ENCODE assay signal across 9 cellular contexts in genomic region chr17:63675231-63675606, GRCh38. TPM values are rescaled to one million over a fixed set of nuclear protein-coding genes. Genes with fewer than 3 reads are reported as not detected.
DNase-seq lines count a peak whose midpoint lies in the region; ATAC-seq and TF ChIP-seq lines count a peak whose summit lies in the region.
"Had no signal": no experiment of that assay in that cellular context is flagged by ENCODE, and none has a peak within 500 bp of the region (broad histone marks: within the 10 kb centered on the region; RNA-seq: fewer than 3 reads in every experiment).

No MANE protein-coding gene starts in this region.

- POLR2A ChIA-PET in HEK293T (lab: Yijun Ruan, JAX), result interaction anchor here (0.6 to 2.6 kb wide), 5 partner anchors 9 to 99 kb away, joined by 3 to 9 read pairs (median 3); partner anchors contain the start of genes CCDC47 and DDX42

- no peaks in the 10 kb centered on the region for H4K20me1 ChIP-seq in H9 (ENCODE audit: control insufficient read depth, insufficient read depth, insufficient read length)

- peaks cover 16% of the 10 kb centered on the region for H3K4me1 ChIP-seq in H9 (ENCODE audit: insufficient read depth, low read length)
- H3K4me1 ChIP-seq in ascending aorta, result peaks cover 9 to 26% of the 10 kb centered on the region in 2 donors
- H3K4me1 ChIP-seq in right atrium auricular region, result peaks cover 0 to 49% of the 10 kb centered on the region in 2 donors
- H3K4me1 ChIP-seq in skeletal muscle tissue (ENCODE audit: control insufficient read depth in 3 of 3, insufficient read depth in 3 of 3, low read length in 3 of 3), result peaks cover 20 to 31% (median 25%) of the 10 kb centered on the region in 3 donors

- H3K18ac ChIP-seq in H9 (ENCODE audit: insufficient read length, low read depth, low read length), result no peak overlapping the region

- intact Hi-C loops in ascending aorta (cut with DNase I), result no loop called here

- no peaks in the 10 kb centered on the region for H3K79me2 ChIP-seq in H9 (ENCODE audit: insufficient read depth, low read length)

- H3K27me3 Mint-ChIP-seq in H9 (ENCODE audit: low read depth), result no peaks in the 10 kb centered on the region

- H3K9me3 ChIP-seq in H9 (ENCODE audit: control insufficient read depth, low read depth, low read length) (no peaks in the 10 kb centered on the region), ascending aorta (no peaks in the 10 kb centered on the region), right atrium auricular region (no peaks in the 10 kb centered on the region), skeletal muscle tissue (ENCODE audit: control insufficient read depth in 3 of 3, low read length in 3 of 3) (no peaks in the 10 kb centered on the region)

- no peak overlapping the region for H2AK5ac ChIP-seq in H9 (ENCODE audit: insufficient read length, low read length)

- CTCF ChIA-PET in HEK293T (lab: Yijun Ruan, JAX), result interaction anchor here (1.1 to 1.8 kb wide), 2 partner anchors 10 to 23 kb away, joined by 4 to 5 read pairs; no protein-coding TSS in a partner anchor

- no peak overlapping the region for H2BK20ac ChIP-seq in H9 (ENCODE audit: low read depth, low read length, poor library complexity, severe bottlenecking)

- no peaks in the 10 kb centered on the region for H3K9me3 Mint-ChIP-seq in H9

- no peak overlapping the region for H4K8ac ChIP-seq in H9 (replicated peaks; ENCODE audit: insufficient read length, low read depth, low read length)

- H3K79me1 ChIP-seq in H9 (ENCODE audit: insufficient read depth, low read depth, low read length, poor library complexity, severe bottlenecking), result no peaks in the 10 kb centered on the region

- H3K27me3 ChIP-seq in H9 (ENCODE audit: insufficient read depth, low read length), result no peaks in the 10 kb centered on the region
- H3K27me3 ChIP-seq in ascending aorta, result no peaks in the 10 kb centered on the region
- H3K27me3 ChIP-seq in right atrium auricular region, result no peaks in the 10 kb centered on the region
- no peaks in the 10 kb centered on the region for H3K27me3 ChIP-seq in skeletal muscle tissue (ENCODE audit: control insufficient read depth in 3 of 3, insufficient read depth in 3 of 3, low read length in 3 of 3)

- ATAC-seq in HG02973 (IDR thresholded peaks at IDR 0.05; ENCODE audit: unreplicated experiment), result no peak

- no peak overlapping the region for H2BK12ac ChIP-seq in H9 (ENCODE audit: insufficient read length, low read depth, low read length)

- H3K9ac ChIP-seq in H9 (ENCODE audit: extremely low read depth, insufficient read length, low read length), result no peak overlapping the region
- peak overlapping the region in 1 of 3 donors; percentile 23 for H3K9ac ChIP-seq in skeletal muscle tissue (ENCODE audit: low read depth in 1 of 3, low read length in 3 of 3)

- H3K4ac ChIP-seq in H9 (ENCODE audit: low read depth, low read length), result no peak overlapping the region

- H3K23ac ChIP-seq in H9 (ENCODE audit: insufficient read length, low read depth, low read length), result no peak overlapping the region

- H4K5ac ChIP-seq in H9 (ENCODE audit: insufficient read length, low read depth, low read length), result no peak overlapping the region

- H3K14ac ChIP-seq in H9 (ENCODE audit: insufficient read depth, low read length), result no peak overlapping the region

- peaks cover 35 to 39% of the 10 kb centered on the region in 2 experiments for H3K4me1 Mint-ChIP-seq in H9

- no CpG with 5 or more reads among the region's 4 CpGs for WGBS in H9 (ENCODE audit: extremely low coverage, insufficient read length, low lambda C conversion rate)

- H2BK120ac ChIP-seq in H9 (ENCODE audit: low read depth, low read length, poor library complexity, severe bottlenecking), result no peak overlapping the region

- TF ChIP-seq CTCF in H9 (conservative IDR thresholded peaks at IDR 0.05) (no peak), ascending aorta (IDR thresholded peaks at IDR 0.05) (no peak), right atrium auricular region (IDR thresholded peaks at IDR 0.05) (no peak)

- H3K27ac Mint-ChIP-seq in H9, result peak overlapping the region; percentile 58 to 88 (median 63); a peak in 5 of 7 replicates

- peak overlapping the region in 1 of 2 experiments; percentile 4; a peak in 1 of 5 replicates for H3K4me3 Mint-ChIP-seq in H9

- H3K23me2 ChIP-seq in H9 (ENCODE audit: insufficient read length, low read depth, low read length, poor library complexity, severe bottlenecking), result no peaks in the 10 kb centered on the region

- H4K91ac ChIP-seq in H9 (ENCODE audit: insufficient read length, low read depth, low read length), result no peak overlapping the region

- DNase-seq in H9 (peak; percentile 52), ascending aorta (ENCODE audit: low spot score in 2 of 2) (no peak), right atrium auricular region (ENCODE audit: low spot score) (no peak), HEK293T (ENCODE audit: extremely low spot score) (no peak), NCI-H2081 treated with DMSO at 0.1 percent for 48 hours (lab: John Stamatoyannopoulos, UW) (no peak)
- DNase-seq in activated CD8-positive, alpha-beta memory T cell treated with anti-CD3 and anti-CD28 coated beads for 24 hours, result no peak
- DNase-seq: DMS79 had no signal

- no peak overlapping the region for H3K56ac ChIP-seq in H9 (ENCODE audit: insufficient read length, low read depth, low read length)

- H3K36me3 Mint-ChIP-seq in H9 (ENCODE audit: insufficient read depth in 1 of 3, low read depth in 3 of 3), result peaks cover 5 to 7% (median 5%) of the 10 kb centered on the region in 3 experiments; a peak in 4 of 7 replicates

- no peak overlapping the region for H3T11ph ChIP-seq in H9 (ENCODE audit: low read length)

- H2BK15ac ChIP-seq in H9 (ENCODE audit: low read depth, low read length), result no peak overlapping the region

- no peak overlapping the region for H2BK5ac ChIP-seq in H9 (ENCODE audit: insufficient read length, low read length)

- H3K27ac ChIP-seq in H9 (ENCODE audit: insufficient read length, low read depth, low read length) (peak overlapping the region; percentile 21), ascending aorta (peak overlapping the region; percentile 80 to 81), right atrium auricular region (peak overlapping the region; percentile 59 to 72), skeletal muscle tissue (ENCODE audit: low read depth, low read length) (peak overlapping the region; percentile 74)

- H2AFZ ChIP-seq in H9 (ENCODE audit: low read length), result no peak overlapping the region

- H3K4me3 ChIP-seq in ascending aorta (peak overlapping the region in 1 of 2 donors; percentile 37), right atrium auricular region (peak overlapping the region in 1 of 2 donors; percentile 6), skeletal muscle tissue (ENCODE audit: low read length in 3 of 3) (peak overlapping the region; percentile 40 to 54 (median 48))

- no peak overlapping the region for H3K4me2 ChIP-seq in H9 (ENCODE audit: insufficient read depth, insufficient read length, low read length)

- H3K36me3 ChIP-seq in ascending aorta (peaks cover 7 to 16% of the 10 kb centered on the region in 2 donors), right atrium auricular region (peaks cover 21% of the 10 kb centered on the region), skeletal muscle tissue (ENCODE audit: control insufficient read depth in 3 of 3, insufficient read depth in 3 of 3, low read length in 3 of 3) (peaks cover 8 to 12% (median 12%) of the 10 kb centered on the region in 3 donors)

TF ChIP-seq in HEK293T, 16 proteins besides CTCF, POLR2A, EP300 and RAD21:
- no peak for TF ChIP-seq CTBP1 (IDR thresholded peaks at IDR 0.05; ENCODE audit: borderline replicate concordance)

RNA-seq across cellular contexts. Expression of gene LIMD2, which starts 24.7 kb away (rescaled TPM):
- total RNA-seq in H9 (2021), result 93.5 and 94.4 TPM in 2 replicates
- 27.0 TPM for total RNA-seq in ascending aorta
- 1 to 10 TPM; 2.7 to 5.6 TPM for total RNA-seq in right atrium auricular region
- total RNA-seq in skeletal muscle tissue, result 3.7 TPM

RNA-seq across cellular contexts. Expression of gene MAP3K3, which starts 53.0 kb away (rescaled TPM):
- total RNA-seq in H9 (2021), result 21.1 and 24.3 TPM in 2 replicates
- 75.6 TPM for total RNA-seq in ascending aorta
- total RNA-seq in right atrium auricular region, result 10 to 100 TPM; 38.2 to 94.7 TPM
- 25.1 TPM for total RNA-seq in skeletal muscle tissue

Comparison
In these comparisons a context has a peak if more than half of its experiments do, and no peak if none do; other contexts are left out.
1. H3K27ac ChIP-seq: peak in every context shown above with its lines; median percentile 80 in ascending aorta; 74 in skeletal muscle tissue; 66 in right atrium auricular region; 21 in H9.